In the genomic region with DNA sequence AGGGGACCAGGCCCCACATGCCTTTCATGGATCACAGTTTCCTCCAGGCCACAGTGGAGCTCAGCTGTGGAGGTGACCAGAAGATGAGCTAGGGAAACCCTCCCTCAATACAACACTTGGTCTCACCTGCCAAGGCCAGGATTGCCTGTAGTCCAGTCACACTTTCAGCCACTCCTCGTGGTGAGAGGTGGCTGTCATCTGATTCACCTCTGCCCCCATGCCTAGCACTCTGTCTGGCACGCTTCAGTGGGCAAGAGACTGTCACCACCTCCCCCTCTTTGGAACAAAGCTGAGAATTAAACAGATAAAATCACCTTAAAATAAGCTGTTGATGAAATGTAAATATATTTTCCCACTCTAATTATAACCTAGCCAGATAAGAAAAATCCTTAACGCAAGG, we compare ENCODE assay signal across 23 cellular contexts. TPM values are rescaled to one million over a fixed set of nuclear protein-coding genes. Genes with fewer than 3 reads are reported as not detected.
DNase-seq lines count a peak whose midpoint lies in the region; ATAC-seq and TF ChIP-seq lines count a peak whose summit lies in the region.
"Had no signal": no experiment of that assay in that cellular context is flagged by ENCODE, and none has a peak within 500 bp of the region (broad histone marks: within the 10 kb centered on the region; RNA-seq: fewer than 3 reads in every experiment).

No MANE protein-coding gene starts in this region.

- H3K27ac Mint-ChIP-seq in activated naive CD4-positive, alpha-beta T cell treated with anti-CD3 and anti-CD28 coated beads, Interleukin-2, amount 50 U/mL, for 24 hours = no peak overlapping the region
- no peak overlapping the region for H3K27ac Mint-ChIP-seq in activated naive CD4-positive, alpha-beta T cell treated with anti-CD3 and anti-CD28 coated beads, Interleukin-2, amount 10 ng/mL, durations not matched to agents 7 days and 5 days
- no peak overlapping the region for H3K27ac Mint-ChIP-seq in WTC11
- H3K27ac Mint-ChIP-seq in type B pancreatic cell = no peak overlapping the region
- H3K27ac Mint-ChIP-seq: activated naive CD4-positive, alpha-beta T cell treated with anti-CD3 and anti-CD28 coated beads for 36 hours had no signal

- ATAC-seq in WTC11 = no peak

- no peak for DNase-seq in activated naive CD4-positive, alpha-beta T cell treated with anti-CD3 and anti-CD28 coated beads, Interleukin-2, amount 10 ng/mL, durations not matched to agents 7 days and 5 days
- DNase-seq in WTC11 (ENCODE audit: low spot score) = no peak
- peak; percentile 68 for DNase-seq in left kidney (ENCODE audit: low read depth, low spot score)
- no peak for DNase-seq in type B pancreatic cell (ENCODE audit: extremely low spot score, unreplicated experiment)
- no peak for DNase-seq in NCI-H146 (lab: John Stamatoyannopoulos, UW)
- DNase-seq in stimulated activated CD4-positive, alpha-beta T cell treated with anti-CD3 and anti-CD28 coated beads, Interleukin-12 subunit alpha, Interleukin-12 subunit beta, amount 100 ng/mL, for 4 hours = no peak
- DNase-seq in NCI-H1105 (lab: John Stamatoyannopoulos, UW) = no peak
- DNase-seq: activated CD4-positive, alpha-beta T cell treated with anti-CD3 and anti-CD28 coated beads, Interleukin-2, amount 50 U/mL, for 4 hours; activated naive CD4-positive, alpha-beta T cell treated with anti-CD3 and anti-CD28 coated beads for 36 hours; brain microvascular endothelial cell; DMS 273 treated with DMSO at 0.1 percent for 48 hours; head of caudate nucleus; left lung; MG63; NCI-H1436; NCI-H748 treated with DMSO at 0.1 percent for 48 hours; occipital lobe; retina; SHP77 treated with DMSO at 0.1 percent for 48 hours; stimulated activated CD4-positive, alpha-beta T cell treated with anti-CD3 and anti-CD28 coated beads, Interleukin-4, amount 100 ng/mL, for 4 hours; substantia nigra; T-helper 1 cell had no signal

- peaks cover 12% of the 10 kb centered on the region for H3K4me1 Mint-ChIP-seq in activated naive CD4-positive, alpha-beta T cell treated with anti-CD3 and anti-CD28 coated beads, Interleukin-2, amount 50 U/mL, for 24 hours
- H3K4me1 Mint-ChIP-seq in activated naive CD4-positive, alpha-beta T cell treated with anti-CD3 and anti-CD28 coated beads, Interleukin-2, amount 10 ng/mL, durations not matched to agents 7 days and 5 days = peaks cover 17% of the 10 kb centered on the region
- H3K4me1 Mint-ChIP-seq in WTC11 (peaks cover 36% of the 10 kb centered on the region), type B pancreatic cell (ENCODE audit: unreplicated experiment) (peaks cover 17% of the 10 kb centered on the region)

- H3K4me3 Mint-ChIP-seq in activated naive CD4-positive, alpha-beta T cell treated with anti-CD3 and anti-CD28 coated beads, Interleukin-2, amount 50 U/mL, for 24 hours = peak overlapping the region; percentile 55
- H3K4me3 Mint-ChIP-seq in activated naive CD4-positive, alpha-beta T cell treated with anti-CD3 and anti-CD28 coated beads, Interleukin-2, amount 10 ng/mL, durations not matched to agents 7 days and 5 days = no peak overlapping the region
- H3K4me3 Mint-ChIP-seq in WTC11 (peak overlapping the region; percentile 20), type B pancreatic cell (peak overlapping the region; percentile 3)

- H3K27me3 Mint-ChIP-seq in activated naive CD4-positive, alpha-beta T cell treated with anti-CD3 and anti-CD28 coated beads, Interleukin-2, amount 50 U/mL, for 24 hours = peaks cover 47% of the 10 kb centered on the region
- H3K27me3 Mint-ChIP-seq in activated naive CD4-positive, alpha-beta T cell treated with anti-CD3 and anti-CD28 coated beads, Interleukin-2, amount 10 ng/mL, durations not matched to agents 7 days and 5 days = peaks cover 83% of the 10 kb centered on the region
- H3K27me3 Mint-ChIP-seq in WTC11 (ENCODE audit: low read depth) (peaks cover 22% of the 10 kb centered on the region), type B pancreatic cell (peaks cover 24% of the 10 kb centered on the region)

- H3K9me3 Mint-ChIP-seq in activated naive CD4-positive, alpha-beta T cell treated with anti-CD3 and anti-CD28 coated beads, Interleukin-2, amount 50 U/mL, for 24 hours = no peaks in the 10 kb centered on the region
- H3K9me3 Mint-ChIP-seq in activated naive CD4-positive, alpha-beta T cell treated with anti-CD3 and anti-CD28 coated beads, Interleukin-2, amount 10 ng/mL, durations not matched to agents 7 days and 5 days = no peaks in the 10 kb centered on the region
- peaks cover 5% of the 10 kb centered on the region for H3K9me3 Mint-ChIP-seq in WTC11
- no peaks in the 10 kb centered on the region for H3K9me3 Mint-ChIP-seq in type B pancreatic cell
- H3K9me3 Mint-ChIP-seq: activated naive CD4-positive, alpha-beta T cell treated with anti-CD3 and anti-CD28 coated beads for 36 hours had no signal

- CTCF ChIA-PET in activated naive CD4-positive, alpha-beta T cell treated with anti-CD3 and anti-CD28 coated beads, Interleukin-2, amount 10 ng/mL, durations not matched to agents 7 days and 5 days (lab: Charles Lee) = interaction anchor here (0.7 to 3.2 kb wide), 16 partner anchors 10 to 688 kb away, joined by 3 to 17 read pairs (median 6); no protein-coding TSS in a partner anchor
- CTCF ChIA-PET in WTC11 (lab: Charles Lee) = interaction anchor here (0.6 to 2.4 kb wide), 11 partner anchors 10 to 628 kb away, joined by 3 to 20 read pairs (median 5); partner anchors contain the start of genes APPL1 and HESX1

- TF ChIP-seq CTCF in WTC11 (IDR thresholded peaks at IDR 0.05) = no peak
- TF ChIP-seq CTCF in type B pancreatic cell (conservative IDR thresholded peaks at IDR 0.05) = no peak

- no peaks in the 10 kb centered on the region for H3K36me3 Mint-ChIP-seq in activated naive CD4-positive, alpha-beta T cell treated with anti-CD3 and anti-CD28 coated beads, Interleukin-2, amount 50 U/mL, for 24 hours
- H3K36me3 Mint-ChIP-seq in activated naive CD4-positive, alpha-beta T cell treated with anti-CD3 and anti-CD28 coated beads, Interleukin-2, amount 10 ng/mL, durations not matched to agents 7 days and 5 days = no peaks in the 10 kb centered on the region
- H3K36me3 Mint-ChIP-seq in WTC11 = no peaks in the 10 kb centered on the region
- no peaks in the 10 kb centered on the region for H3K36me3 Mint-ChIP-seq in type B pancreatic cell

- POLR2A ChIA-PET in WTC11 (lab: Charles Lee) = no interaction called here

TF ChIP-seq in WTC11, 78 proteins besides CTCF, POLR2A, EP300 and RAD21 (continues in another document):
- TF ChIP-seq, protein P1, sequence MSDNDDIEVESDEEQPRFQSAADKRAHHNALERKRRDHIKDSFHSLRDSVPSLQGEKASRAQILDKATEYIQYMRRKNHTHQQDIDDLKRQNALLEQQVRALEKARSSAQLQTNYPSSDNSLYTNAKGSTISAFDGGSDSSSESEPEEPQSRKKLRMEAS (CRISPR knock-in tag; IDR thresholded peaks at IDR 0.05) = no peak
- TF ChIP-seq HMGXB4 (CRISPR knock-in tag; IDR thresholded peaks at IDR 0.05) = no peak
- TF ChIP-seq TEAD1 (CRISPR knock-in tag; IDR thresholded peaks at IDR 0.05) = no peak
- TF ChIP-seq ZNF671 (CRISPR knock-in tag; IDR thresholded peaks at IDR 0.05) = no peak
- TF ChIP-seq OVOL2 (CRISPR knock-in tag; IDR thresholded peaks at IDR 0.05; ENCODE audit: borderline replicate concordance) = no peak
- no peak for TF ChIP-seq FOXP4 (CRISPR knock-in tag; IDR thresholded peaks at IDR 0.05)
- TF ChIP-seq FOXK1 (CRISPR knock-in tag; IDR thresholded peaks at IDR 0.05) = no peak
- no peak for TF ChIP-seq JAZF1 (CRISPR knock-in tag; IDR thresholded peaks at IDR 0.05)
- no peak for TF ChIP-seq CBFB (CRISPR knock-in tag; IDR thresholded peaks at IDR 0.05; ENCODE audit: low read depth)

RNA-seq across cellular contexts. Expression of gene IL17RD, which starts 4.0 kb away (rescaled TPM):
- total RNA-seq in WTC11 (2021) = 59.1 to 72.9 TPM (median 66.0 TPM) in 3 replicates
- total RNA-seq in type B pancreatic cell (ENCODE audit: low replicate concordance) = 14.8 and 47.4 TPM in 2 replicates

RNA-seq across cellular contexts. Expression of gene HESX1, which starts 30.7 kb away (rescaled TPM):
- total RNA-seq in WTC11 (2021) (4.5 to 5.6 TPM (median 4.8 TPM) in 3 replicates), type B pancreatic cell (ENCODE audit: low replicate concordance) (0.40 and 1.7 TPM in 2 replicates)

RNA-seq across cellular contexts. Expression of gene APPL1, which starts 58.4 kb away (rescaled TPM):
- 31.2 to 35.8 TPM (median 32.0 TPM) in 3 replicates for total RNA-seq in WTC11 (2021)
- total RNA-seq in type B pancreatic cell (ENCODE audit: low replicate concordance) = 34.2 and 39.4 TPM in 2 replicates
